1 cellular context compared by ENCODE assay signal in the genomic region with DNA sequence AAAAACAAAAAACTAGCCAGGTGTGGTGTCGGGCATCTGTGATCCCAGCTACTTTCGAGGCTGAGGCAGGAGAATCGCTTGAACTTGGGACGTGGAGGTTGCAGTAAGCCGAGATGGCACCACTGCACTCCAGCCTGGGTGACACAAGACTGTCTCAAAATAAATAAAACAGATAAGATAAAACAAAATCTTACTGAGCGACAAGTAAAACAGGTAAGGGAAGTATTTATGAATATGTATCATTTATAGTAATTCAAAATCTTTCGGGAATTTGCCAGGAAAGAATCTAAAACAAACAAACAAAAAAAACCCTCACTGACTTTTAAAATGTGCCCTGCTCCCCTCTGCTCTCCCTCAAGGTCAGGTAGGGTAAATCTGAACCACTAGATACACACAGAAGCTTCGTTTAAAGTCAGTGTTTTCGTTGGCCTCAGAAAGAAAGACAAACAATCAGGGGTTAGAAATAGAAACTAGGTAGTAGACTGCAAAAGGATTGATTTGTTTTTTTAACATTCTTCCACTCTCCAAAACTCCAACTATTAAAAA.
TF ChIP-seq lines count a peak whose summit lies in the region.

No MANE protein-coding gene starts in this region.

TF ChIP-seq in HepG2, 621 proteins besides CTCF, POLR2A, EP300 and RAD21 (continued from another document):
- TF ChIP-seq ZNF224 (CRISPR knock-in tag; IDR thresholded peaks at IDR 0.05): no peak
- TF ChIP-seq, protein P1, sequence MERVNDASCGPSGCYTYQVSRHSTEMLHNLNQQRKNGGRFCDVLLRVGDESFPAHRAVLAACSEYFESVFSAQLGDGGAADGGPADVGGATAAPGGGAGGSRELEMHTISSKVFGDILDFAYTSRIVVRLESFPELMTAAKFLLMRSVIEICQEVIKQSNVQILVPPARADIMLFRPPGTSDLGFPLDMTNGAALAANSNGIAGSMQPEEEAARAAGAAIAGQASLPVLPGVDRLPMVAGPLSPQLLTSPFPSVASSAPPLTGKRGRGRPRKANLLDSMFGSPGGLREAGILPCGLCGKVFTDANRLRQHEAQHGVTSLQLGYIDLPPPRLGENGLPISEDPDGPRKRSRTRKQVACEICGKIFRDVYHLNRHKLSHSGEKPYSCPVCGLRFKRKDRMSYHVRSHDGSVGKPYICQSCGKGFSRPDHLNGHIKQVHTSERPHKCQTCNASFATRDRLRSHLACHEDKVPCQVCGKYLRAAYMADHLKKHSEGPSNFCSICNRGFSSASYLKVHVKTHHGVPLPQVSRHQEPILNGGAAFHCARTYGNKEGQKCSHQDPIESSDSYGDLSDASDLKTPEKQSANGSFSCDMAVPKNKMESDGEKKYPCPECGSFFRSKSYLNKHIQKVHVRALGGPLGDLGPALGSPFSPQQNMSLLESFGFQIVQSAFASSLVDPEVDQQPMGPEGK (CRISPR knock-in tag; IDR thresholded peaks at IDR 0.05): 0 out of 2 replicates have a peak, but pooled peaks have one; percentile 26
- TF ChIP-seq ZNF792 (CRISPR knock-in tag; IDR thresholded peaks at IDR 0.05): no peak
- TF ChIP-seq ZNF263 (CRISPR knock-in tag; IDR thresholded peaks at IDR 0.05): peak; percentile 28; the same call in 1 of the 2 replicates
- TF ChIP-seq, protein P2, sequence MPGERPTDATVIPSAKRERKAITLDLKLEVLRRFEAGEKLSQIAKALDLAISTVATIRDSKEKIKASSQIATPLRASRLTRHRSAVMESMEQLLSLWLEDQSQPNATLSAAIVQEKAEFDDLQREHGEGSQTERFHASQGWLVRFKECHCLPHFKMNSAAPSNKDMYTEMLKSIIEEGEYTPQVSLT (CRISPR knock-in tag; IDR thresholded peaks at IDR 0.05; ENCODE audit: borderline replicate concordance, low read depth): no peak
- peak; percentile 55; the same call in 1 of the 2 replicates for TF ChIP-seq ESRRA (CRISPR knock-in tag; IDR thresholded peaks at IDR 0.05; ENCODE audit: low read depth)
- 0 out of 2 replicates have a peak, but pooled peaks have one; percentile 7 for TF ChIP-seq MYNN (CRISPR knock-in tag; IDR thresholded peaks at IDR 0.05; ENCODE audit: low read depth)
- TF ChIP-seq ZBTB1 (CRISPR knock-in tag; IDR thresholded peaks at IDR 0.05; ENCODE audit: borderline replicate concordance): no peak
- TF ChIP-seq SMARCC2 (IDR thresholded peaks at IDR 0.05): no peak
- TF ChIP-seq EHMT2 (IDR thresholded peaks at IDR 0.05; ENCODE audit: borderline replicate concordance, low read depth, low read length): no peak
- no peak for TF ChIP-seq RARG (CRISPR knock-in tag; IDR thresholded peaks at IDR 0.05; ENCODE audit: low read depth)
